Comparison of ENCODE assay signal across 23 cellular contexts in genomic region chr15:51074926-51075325, GRCh38.
"Had no signal": no experiment of that assay in that cellular context is flagged by ENCODE, and none has a peak within 500 bp of the region (broad histone marks: within the 10 kb centered on the region; RNA-seq: fewer than 3 reads in every experiment).

No MANE protein-coding gene starts in this region.

- H3K9me3 ChIP-seq: body of pancreas, lower lobe of right lung, mucosa of descending colon, SK-N-SH, spleen, tibial nerve had no signal

- H3K9ac ChIP-seq: parathyroid adenoma, SK-N-SH had no signal

- H3K27ac ChIP-seq: body of pancreas, lower lobe of right lung, parathyroid adenoma, tibial nerve, VCaP had no signal

- H3K27me3 ChIP-seq: body of pancreas, dorsolateral prefrontal cortex, tibial nerve had no signal

- DNase-seq: activated CD4-positive, alpha-beta memory T cell treated with anti-CD3 and anti-CD28 coated beads, Interleukin-2, amount 10 ng/mL, durations not matched to agents 7 days and 5 days; activated CD4-positive, alpha-beta T cell treated with anti-CD3 and anti-CD28 coated beads, Interleukin-2, amount 10 ng/mL, durations not matched to agents 24 days and 14 days; activated effector memory CD4-positive, alpha-beta T cell treated with Interleukin-2 at 50 U/mL for 16 hours; activated naive CD4-positive, alpha-beta T cell treated with anti-CD3 and anti-CD28 coated beads, Interleukin-2, amount 10 ng/mL, durations not matched to agents 7 days and 5 days; activated T-cell treated with anti-CD3 and anti-CD28 coated beads, Interleukin-2, amount 50 U/mL, for 72 hours; body of pancreas; central memory CD4-positive, alpha-beta T cell; effector memory CD8-positive, alpha-beta T cell; left colon; lower lobe of right lung; mesendoderm; mucosa of descending colon; naive B cell; SK-N-SH; spleen; stimulated activated CD4-positive, alpha-beta T cell treated with anti-CD3 and anti-CD28 coated beads, Interleukin-4, amount 100 ng/mL, for 1 hour; stimulated activated naive CD4-positive, alpha-beta T cell treated with Interleukin-2 at 50 U/mL for 16 hours; T-helper 2 cell had no signal

- H3K36me3 ChIP-seq: lower lobe of right lung, spleen, tibial nerve had no signal

- H3K4me3 ChIP-seq: body of pancreas, dorsolateral prefrontal cortex, lower lobe of right lung, mucosa of descending colon, spleen, tibial nerve had no signal

- ATAC-seq: activated CD4-positive, CD25-positive, alpha-beta regulatory T cell treated with anti-CD3 and anti-CD28 coated beads, Interleukin-2, amount 50 U/mL, for 24 hours; activated T-cell treated with anti-CD3 and anti-CD28 coated beads, Interleukin-2, amount 50 U/mL, for 72 hours; body of pancreas; effector memory CD8-positive, alpha-beta T cell; left colon; lower lobe of right lung; mucosa of descending colon had no signal

- H3K4me1 ChIP-seq: body of pancreas, parathyroid adenoma had no signal
